In genomic region chr13:37412271-37412683, GRCh38 we compare ENCODE assay signal across 1 cellular context.
TF ChIP-seq lines count a peak whose summit lies in the region.

No MANE protein-coding gene starts in this region.

TF ChIP-seq in SK-N-SH treated with all-trans-retinoic acid at 6 μM for 48 hours, 23 proteins besides CTCF, POLR2A, EP300 and RAD21 (continued from another document):
- TF ChIP-seq POU6F1 (CRISPR knock-in tag; IDR thresholded peaks at IDR 0.05; ENCODE audit: borderline replicate concordance, low read depth) (no peak), ZC3H10 (CRISPR knock-in tag; IDR thresholded peaks at IDR 0.05) (no peak), RARB (CRISPR knock-in tag; IDR thresholded peaks at IDR 0.05) (no peak), ARNTL (CRISPR knock-in tag; IDR thresholded peaks at IDR 0.05; ENCODE audit: borderline replicate concordance, low read depth) (no peak), ZNF565 (CRISPR knock-in tag; conservative IDR thresholded peaks at IDR 0.05; ENCODE audit: low read depth) (no peak), ESRRG (CRISPR knock-in tag; IDR thresholded peaks at IDR 0.05) (no peak), ZFP3 (CRISPR knock-in tag; IDR thresholded peaks at IDR 0.05) (no peak), ZFP30 (CRISPR knock-in tag; IDR thresholded peaks at IDR 0.05) (no peak), OSR1 (CRISPR knock-in tag; IDR thresholded peaks at IDR 0.05) (no peak), ZNF70 (CRISPR knock-in tag; IDR thresholded peaks at IDR 0.05) (no peak), PPARA (CRISPR knock-in tag; IDR thresholded peaks at IDR 0.05; ENCODE audit: borderline replicate concordance) (no peak), ISL1 (CRISPR knock-in tag; IDR thresholded peaks at IDR 0.05) (no peak)
- TF ChIP-seq, protein P1, sequence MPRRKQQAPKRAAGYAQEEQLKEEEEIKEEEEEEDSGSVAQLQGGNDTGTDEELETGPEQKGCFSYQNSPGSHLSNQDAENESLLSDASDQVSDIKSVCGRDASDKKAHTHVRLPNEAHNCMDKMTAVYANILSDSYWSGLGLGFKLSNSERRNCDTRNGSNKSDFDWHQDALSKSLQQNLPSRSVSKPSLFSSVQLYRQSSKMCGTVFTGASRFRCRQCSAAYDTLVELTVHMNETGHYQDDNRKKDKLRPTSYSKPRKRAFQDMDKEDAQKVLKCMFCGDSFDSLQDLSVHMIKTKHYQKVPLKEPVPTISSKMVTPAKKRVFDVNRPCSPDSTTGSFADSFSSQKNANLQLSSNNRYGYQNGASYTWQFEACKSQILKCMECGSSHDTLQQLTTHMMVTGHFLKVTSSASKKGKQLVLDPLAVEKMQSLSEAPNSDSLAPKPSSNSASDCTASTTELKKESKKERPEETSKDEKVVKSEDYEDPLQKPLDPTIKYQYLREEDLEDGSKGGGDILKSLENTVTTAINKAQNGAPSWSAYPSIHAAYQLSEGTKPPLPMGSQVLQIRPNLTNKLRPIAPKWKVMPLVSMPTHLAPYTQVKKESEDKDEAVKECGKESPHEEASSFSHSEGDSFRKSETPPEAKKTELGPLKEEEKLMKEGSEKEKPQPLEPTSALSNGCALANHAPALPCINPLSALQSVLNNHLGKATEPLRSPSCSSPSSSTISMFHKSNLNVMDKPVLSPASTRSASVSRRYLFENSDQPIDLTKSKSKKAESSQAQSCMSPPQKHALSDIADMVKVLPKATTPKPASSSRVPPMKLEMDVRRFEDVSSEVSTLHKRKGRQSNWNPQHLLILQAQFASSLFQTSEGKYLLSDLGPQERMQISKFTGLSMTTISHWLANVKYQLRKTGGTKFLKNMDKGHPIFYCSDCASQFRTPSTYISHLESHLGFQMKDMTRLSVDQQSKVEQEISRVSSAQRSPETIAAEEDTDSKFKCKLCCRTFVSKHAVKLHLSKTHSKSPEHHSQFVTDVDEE (CRISPR knock-in tag; IDR thresholded peaks at IDR 0.05) = no peak
